1 cellular context compared by ENCODE assay signal in the genomic region with DNA sequence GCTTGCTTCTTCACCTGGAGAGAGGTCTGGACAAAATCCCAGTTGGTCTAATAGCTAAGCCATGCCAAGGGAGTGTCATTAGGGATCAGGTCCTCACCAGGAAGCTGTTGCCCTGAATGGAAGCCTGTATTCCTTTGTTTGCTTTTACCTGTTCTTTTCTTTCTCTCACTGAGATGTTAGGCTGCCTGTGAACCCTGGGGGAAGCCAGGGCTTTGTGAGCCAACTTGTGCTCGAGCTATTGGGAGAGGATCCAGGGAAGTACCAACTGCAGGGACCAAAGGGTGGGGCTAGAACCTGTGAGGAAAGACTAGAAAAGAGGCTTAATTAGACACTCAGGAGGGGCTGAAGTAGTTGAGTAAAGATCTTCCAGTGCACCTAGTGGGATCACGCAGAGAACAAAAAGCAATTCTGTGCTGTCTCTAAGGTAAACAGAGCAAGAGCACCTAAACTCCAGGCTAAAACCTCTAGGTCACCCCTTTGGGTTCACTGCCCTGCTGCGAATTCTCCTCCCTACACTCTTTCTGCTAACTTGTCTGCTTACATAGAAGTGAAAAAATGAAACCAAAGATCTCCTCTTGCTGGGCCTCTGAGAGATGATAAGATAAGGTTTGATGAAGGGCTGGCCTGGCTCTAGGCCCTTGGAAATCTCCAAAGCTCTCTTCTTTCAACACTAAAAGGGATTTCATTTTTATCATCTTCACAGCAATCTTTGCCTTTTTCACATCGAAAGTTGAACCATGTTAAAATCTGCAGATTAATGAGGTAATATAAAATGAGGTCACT.
TF ChIP-seq lines count a peak whose summit lies in the region.

No MANE protein-coding gene starts in this region.

TF ChIP-seq in WTC11, 78 proteins besides CTCF, POLR2A, EP300 and RAD21:
- TF ChIP-seq, protein P1, sequence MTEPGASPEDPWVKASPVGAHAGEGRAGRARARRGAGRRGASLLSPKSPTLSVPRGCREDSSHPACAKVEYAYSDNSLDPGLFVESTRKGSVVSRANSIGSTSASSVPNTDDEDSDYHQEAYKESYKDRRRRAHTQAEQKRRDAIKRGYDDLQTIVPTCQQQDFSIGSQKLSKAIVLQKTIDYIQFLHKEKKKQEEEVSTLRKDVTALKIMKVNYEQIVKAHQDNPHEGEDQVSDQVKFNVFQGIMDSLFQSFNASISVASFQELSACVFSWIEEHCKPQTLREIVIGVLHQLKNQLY (CRISPR knock-in tag; IDR thresholded peaks at IDR 0.05): no peak
- TF ChIP-seq, protein P2, sequence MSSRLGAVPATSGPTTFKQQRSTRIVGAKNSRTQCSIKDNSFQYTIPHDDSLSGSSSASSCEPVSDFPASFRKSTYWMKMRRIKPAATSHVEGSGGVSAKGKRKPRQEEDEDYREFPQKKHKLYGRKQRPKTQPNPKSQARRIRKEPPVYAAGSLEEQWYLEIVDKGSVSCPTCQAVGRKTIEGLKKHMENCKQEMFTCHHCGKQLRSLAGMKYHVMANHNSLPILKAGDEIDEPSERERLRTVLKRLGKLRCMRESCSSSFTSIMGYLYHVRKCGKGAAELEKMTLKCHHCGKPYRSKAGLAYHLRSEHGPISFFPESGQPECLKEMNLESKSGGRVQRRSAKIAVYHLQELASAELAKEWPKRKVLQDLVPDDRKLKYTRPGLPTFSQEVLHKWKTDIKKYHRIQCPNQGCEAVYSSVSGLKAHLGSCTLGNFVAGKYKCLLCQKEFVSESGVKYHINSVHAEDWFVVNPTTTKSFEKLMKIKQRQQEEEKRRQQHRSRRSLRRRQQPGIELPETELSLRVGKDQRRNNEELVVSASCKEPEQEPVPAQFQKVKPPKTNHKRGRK (CRISPR knock-in tag; IDR thresholded peaks at IDR 0.05; ENCODE audit: borderline replicate concordance): no peak
- TF ChIP-seq ZNF232 (CRISPR knock-in tag; IDR thresholded peaks at IDR 0.05): no peak
- TF ChIP-seq, protein P3, sequence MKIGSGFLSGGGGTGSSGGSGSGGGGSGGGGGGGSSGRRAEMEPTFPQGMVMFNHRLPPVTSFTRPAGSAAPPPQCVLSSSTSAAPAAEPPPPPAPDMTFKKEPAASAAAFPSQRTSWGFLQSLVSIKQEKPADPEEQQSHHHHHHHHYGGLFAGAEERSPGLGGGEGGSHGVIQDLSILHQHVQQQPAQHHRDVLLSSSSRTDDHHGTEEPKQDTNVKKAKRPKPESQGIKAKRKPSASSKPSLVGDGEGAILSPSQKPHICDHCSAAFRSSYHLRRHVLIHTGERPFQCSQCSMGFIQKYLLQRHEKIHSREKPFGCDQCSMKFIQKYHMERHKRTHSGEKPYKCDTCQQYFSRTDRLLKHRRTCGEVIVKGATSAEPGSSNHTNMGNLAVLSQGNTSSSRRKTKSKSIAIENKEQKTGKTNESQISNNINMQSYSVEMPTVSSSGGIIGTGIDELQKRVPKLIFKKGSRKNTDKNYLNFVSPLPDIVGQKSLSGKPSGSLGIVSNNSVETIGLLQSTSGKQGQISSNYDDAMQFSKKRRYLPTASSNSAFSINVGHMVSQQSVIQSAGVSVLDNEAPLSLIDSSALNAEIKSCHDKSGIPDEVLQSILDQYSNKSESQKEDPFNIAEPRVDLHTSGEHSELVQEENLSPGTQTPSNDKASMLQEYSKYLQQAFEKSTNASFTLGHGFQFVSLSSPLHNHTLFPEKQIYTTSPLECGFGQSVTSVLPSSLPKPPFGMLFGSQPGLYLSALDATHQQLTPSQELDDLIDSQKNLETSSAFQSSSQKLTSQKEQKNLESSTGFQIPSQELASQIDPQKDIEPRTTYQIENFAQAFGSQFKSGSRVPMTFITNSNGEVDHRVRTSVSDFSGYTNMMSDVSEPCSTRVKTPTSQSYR (CRISPR knock-in tag; IDR thresholded peaks at IDR 0.05): no peak
- no peak for TF ChIP-seq NFYB (CRISPR knock-in tag; conservative IDR thresholded peaks at IDR 0.05; ENCODE audit: low read depth)
- TF ChIP-seq KAT7 (CRISPR knock-in tag; IDR thresholded peaks at IDR 0.05; ENCODE audit: borderline replicate concordance): no peak
- no peak for TF ChIP-seq ZSCAN18 (CRISPR knock-in tag; IDR thresholded peaks at IDR 0.05)
- TF ChIP-seq NFATC4 (CRISPR knock-in tag; IDR thresholded peaks at IDR 0.05): no peak
- no peak for TF ChIP-seq IRF2 (CRISPR knock-in tag; IDR thresholded peaks at IDR 0.05; ENCODE audit: borderline replicate concordance, low read depth)
- TF ChIP-seq ATF3 (CRISPR knock-in tag; conservative IDR thresholded peaks at IDR 0.05): no peak
- TF ChIP-seq GTF2I (CRISPR knock-in tag; conservative IDR thresholded peaks at IDR 0.05): no peak
- TF ChIP-seq NFE2L1 (CRISPR knock-in tag; IDR thresholded peaks at IDR 0.05): no peak
- TF ChIP-seq ELF4 (CRISPR knock-in tag; IDR thresholded peaks at IDR 0.05; ENCODE audit: low read depth): no peak
- TF ChIP-seq, protein P4, sequence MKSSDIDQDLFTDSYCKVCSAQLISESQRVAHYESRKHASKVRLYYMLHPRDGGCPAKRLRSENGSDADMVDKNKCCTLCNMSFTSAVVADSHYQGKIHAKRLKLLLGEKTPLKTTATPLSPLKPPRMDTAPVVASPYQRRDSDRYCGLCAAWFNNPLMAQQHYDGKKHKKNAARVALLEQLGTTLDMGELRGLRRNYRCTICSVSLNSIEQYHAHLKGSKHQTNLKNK (CRISPR knock-in tag; IDR thresholded peaks at IDR 0.05): no peak
- TF ChIP-seq MXD4 (CRISPR knock-in tag; IDR thresholded peaks at IDR 0.05; ENCODE audit: borderline replicate concordance): no peak
- TF ChIP-seq, protein P5, sequence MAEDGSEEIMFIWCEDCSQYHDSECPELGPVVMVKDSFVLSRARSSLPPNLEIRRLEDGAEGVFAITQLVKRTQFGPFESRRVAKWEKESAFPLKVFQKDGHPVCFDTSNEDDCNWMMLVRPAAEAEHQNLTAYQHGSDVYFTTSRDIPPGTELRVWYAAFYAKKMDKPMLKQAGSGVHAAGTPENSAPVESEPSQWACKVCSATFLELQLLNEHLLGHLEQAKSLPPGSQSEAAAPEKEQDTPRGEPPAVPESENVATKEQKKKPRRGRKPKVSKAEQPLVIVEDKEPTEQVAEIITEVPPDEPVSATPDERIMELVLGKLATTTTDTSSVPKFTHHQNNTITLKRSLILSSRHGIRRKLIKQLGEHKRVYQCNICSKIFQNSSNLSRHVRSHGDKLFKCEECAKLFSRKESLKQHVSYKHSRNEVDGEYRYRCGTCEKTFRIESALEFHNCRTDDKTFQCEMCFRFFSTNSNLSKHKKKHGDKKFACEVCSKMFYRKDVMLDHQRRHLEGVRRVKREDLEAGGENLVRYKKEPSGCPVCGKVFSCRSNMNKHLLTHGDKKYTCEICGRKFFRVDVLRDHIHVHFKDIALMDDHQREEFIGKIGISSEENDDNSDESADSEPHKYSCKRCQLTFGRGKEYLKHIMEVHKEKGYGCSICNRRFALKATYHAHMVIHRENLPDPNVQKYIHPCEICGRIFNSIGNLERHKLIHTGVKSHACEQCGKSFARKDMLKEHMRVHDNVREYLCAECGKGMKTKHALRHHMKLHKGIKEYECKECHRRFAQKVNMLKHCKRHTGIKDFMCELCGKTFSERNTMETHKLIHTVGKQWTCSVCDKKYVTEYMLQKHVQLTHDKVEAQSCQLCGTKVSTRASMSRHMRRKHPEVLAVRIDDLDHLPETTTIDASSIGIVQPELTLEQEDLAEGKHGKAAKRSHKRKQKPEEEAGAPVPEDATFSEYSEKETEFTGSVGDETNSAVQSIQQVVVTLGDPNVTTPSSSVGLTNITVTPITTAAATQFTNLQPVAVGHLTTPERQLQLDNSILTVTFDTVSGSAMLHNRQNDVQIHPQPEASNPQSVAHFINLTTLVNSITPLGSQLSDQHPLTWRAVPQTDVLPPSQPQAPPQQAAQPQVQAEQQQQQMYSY (CRISPR knock-in tag; IDR thresholded peaks at IDR 0.05): no peak
- TF ChIP-seq ZNF423 (CRISPR knock-in tag; IDR thresholded peaks at IDR 0.05): no peak
